8 cellular contexts compared by ENCODE assay signal in genomic region chr1:15950302-15950701, GRCh38. TPM values are rescaled to one million over a fixed set of nuclear protein-coding genes. Genes with fewer than 3 reads are reported as not detected.
DNase-seq lines count a peak whose midpoint lies in the region; ATAC-seq and TF ChIP-seq lines count a peak whose summit lies in the region.

No MANE protein-coding gene starts in this region.

- H3K27me3 ChIP-seq in rectal smooth muscle tissue (ENCODE audit: control insufficient read depth, insufficient read depth, low read length) = no peaks in the 10 kb centered on the region

- peaks cover 35% of the 10 kb centered on the region for H3K4me1 ChIP-seq in rectal smooth muscle tissue (ENCODE audit: control insufficient read depth, insufficient read depth, low read length)

- H3K4me3 Mint-ChIP-seq in chondrocyte (ENCODE audit: unreplicated experiment) = peak overlapping the region; percentile 6

- ATAC-seq in HG02623 (IDR thresholded peaks at IDR 0.05; ENCODE audit: unreplicated experiment) (no peak), HG02981 (IDR thresholded peaks at IDR 0.05; ENCODE audit: unreplicated experiment) (no peak)

- DNase-seq in chondrocyte (ENCODE audit: low spot score) (no peak), DMS79 (lab: John Stamatoyannopoulos, UW) (no peak), NCI-H510A (lab: John Stamatoyannopoulos, UW) (no peak)

- TF ChIP-seq CTCF in 22Rv1 (IDR thresholded peaks at IDR 0.05) (no peak), VCaP (conservative IDR thresholded peaks at IDR 0.05) (no peak), chondrocyte (IDR thresholded peaks at IDR 0.05) (no peak)

- H3K9ac ChIP-seq in rectal smooth muscle tissue (ENCODE audit: low read length) = peak overlapping the region; percentile 57

- H3K36me3 Mint-ChIP-seq in chondrocyte (ENCODE audit: low read depth) = peaks cover 8% of the 10 kb centered on the region

- H3K27ac Mint-ChIP-seq in chondrocyte (ENCODE audit: unreplicated experiment) = peak overlapping the region; percentile 98

- peaks cover 66% of the 10 kb centered on the region for H3K4me1 Mint-ChIP-seq in chondrocyte (ENCODE audit: low read depth)

- H3K36me3 ChIP-seq in rectal smooth muscle tissue (ENCODE audit: control insufficient read depth, insufficient read depth, low read length) = peaks cover 20% of the 10 kb centered on the region

- H3K4me3 ChIP-seq in rectal smooth muscle tissue (ENCODE audit: low read length) = peak overlapping the region; percentile 58

- H3K27ac ChIP-seq in 22Rv1 (0 out of 2 replicates have a peak overlapping the region, but pooled peaks have one; percentile 15), VCaP (peak overlapping the region; percentile 32; the same call in 1 of the 2 replicates), rectal smooth muscle tissue (ENCODE audit: low read depth, low read length) (peak overlapping the region; percentile 95)

- no peaks in the 10 kb centered on the region for H3K9me3 Mint-ChIP-seq in chondrocyte (ENCODE audit: low read depth)

- no peaks in the 10 kb centered on the region for H3K27me3 Mint-ChIP-seq in chondrocyte (ENCODE audit: low read depth)

RNA-seq across cellular contexts. Expression of gene ZBTB17, which starts 25.6 kb away (rescaled TPM):
- 23.9 to 30.8 TPM (median 27.2 TPM) in 3 replicates for total RNA-seq in chondrocyte

RNA-seq across cellular contexts. Expression of gene SRARP, which starts 53.7 kb away (rescaled TPM):
- not detected in 3 replicates for total RNA-seq in chondrocyte

Comparison
In these comparisons a context has a peak if more than half of its experiments do, and no peak if none do; other contexts are left out.
1. H3K27ac ChIP-seq: peak in every context shown above with its lines; median percentile 95 in rectal smooth muscle tissue; 32 in VCaP; 15 in 22Rv1.